In genomic region chr5:97550164-97550563, GRCh38 we compare ENCODE assay signal across 13 cellular contexts.
DNase-seq lines count a peak whose midpoint lies in the region; ATAC-seq and TF ChIP-seq lines count a peak whose summit lies in the region.
"Had no signal": no experiment of that assay in that cellular context is flagged by ENCODE, and none has a peak within 500 bp of the region (broad histone marks: within the 10 kb centered on the region; RNA-seq: fewer than 3 reads in every experiment).

No MANE protein-coding gene starts in this region.

- H3K36me3 ChIP-seq in NT2/D1 (ENCODE audit: insufficient read depth, insufficient read length, low read length) (no peaks in the 10 kb centered on the region), neural cell (ENCODE audit: insufficient read depth, low read length) (no peaks in the 10 kb centered on the region), transverse colon (no peaks in the 10 kb centered on the region)
- H3K36me3 ChIP-seq: sigmoid colon had no signal

- H3K79me2 ChIP-seq in neural cell (replicated peaks; ENCODE audit: insufficient read depth, low read length), result no peaks in the 10 kb centered on the region

- TF ChIP-seq POLR2A in transverse colon (IDR thresholded peaks at IDR 0.05), result no peak

- H2AFZ ChIP-seq in neural cell (ENCODE audit: low read depth, low read length), result peak overlapping the region; percentile 2

- TF ChIP-seq RAD21 in neural cell (conservative IDR thresholded peaks at IDR 0.05), result peak; percentile 41

- H3K4me2 ChIP-seq in neural cell (ENCODE audit: low read length), result peak overlapping the region; percentile 35

- H3K9me2 ChIP-seq in neural cell (ENCODE audit: insufficient read depth, low read length), result no peaks in the 10 kb centered on the region

- no peaks in the 10 kb centered on the region for H3K4me1 ChIP-seq in NT2/D1 (ENCODE audit: insufficient read depth, insufficient read length)
- H3K4me1 ChIP-seq in transverse colon, result peaks cover 0 to 17% (median 2%) of the 10 kb centered on the region in 4 donors
- H3K4me1 ChIP-seq: sigmoid colon had no signal

- no peaks in the 10 kb centered on the region for H3K27me3 ChIP-seq in NT2/D1 (ENCODE audit: insufficient read depth, insufficient read length)
- H3K27me3 ChIP-seq in neural cell (ENCODE audit: insufficient read depth, low read depth, low read length), result no peaks in the 10 kb centered on the region
- H3K27me3 ChIP-seq in transverse colon, result no peaks in the 10 kb centered on the region
- H3K27me3 ChIP-seq: sigmoid colon had no signal

- no peak for ATAC-seq in HG03045 (IDR thresholded peaks at IDR 0.05; ENCODE audit: unreplicated experiment)
- ATAC-seq: esophagus mucosa had no signal

- H4K20me1 ChIP-seq in neural cell (ENCODE audit: insufficient read depth), result no peaks in the 10 kb centered on the region

- TF ChIP-seq CTCF in epithelial cell of esophagus (IDR thresholded peaks at IDR 0.05; ENCODE audit: insufficient read depth, low read depth, low read length, missing control alignments) (no peak), neural cell (IDR thresholded peaks at IDR 0.05; ENCODE audit: poor library complexity, severe bottlenecking) (no peak), transverse colon (IDR thresholded peaks at IDR 0.05) (no peak)

- WGBS in transverse colon (ENCODE audit: low coverage in 1 of 2), 2 donors, result 51 to 53% methylated on average over 1 of the region's 1 CpG

- peak; percentile 62 for DNase-seq in EL
- DNase-seq in NT2/D1 (ENCODE audit: low read depth, low spot score), result peak; percentile 18
- peak; percentile 79 for DNase-seq in epithelial cell of esophagus (ENCODE audit: low read depth)
- no peak for DNase-seq in D341Med (ENCODE audit: low spot score)
- DNase-seq in transverse colon, result no peak
- no peak for DNase-seq in stimulated activated CD4-positive, alpha-beta T cell treated with anti-CD3 and anti-CD28 coated beads, Interleukin-4, amount 100 ng/mL, for 4 hours
- DNase-seq: activated CD4-positive, alpha-beta T cell treated with anti-CD3 and anti-CD28 coated beads, Interleukin-2, amount 50 U/mL, for 4 hours; CD8-positive, alpha-beta memory T cell; NCI-H2227 treated with DMSO at 0.1 percent for 48 hours; sigmoid colon had no signal

- H3K27ac ChIP-seq in neural cell (ENCODE audit: low read length) (peak overlapping the region; percentile 86), transverse colon (no peak overlapping the region)
- H3K27ac ChIP-seq: sigmoid colon had no signal

- in situ Hi-C loops in transverse colon (cut with MboI; ENCODE audit: low pct_ligation_motif_present in 1 of 4, low pct_unique_long_range_greater_than_20kb in 1 of 4, low sequenced_read_pairs in 3 of 4), result no loop called here

- TF ChIP-seq EP300 in neural cell (conservative IDR thresholded peaks at IDR 0.05; ENCODE audit: poor library complexity, severe bottlenecking) (peak; percentile 91), transverse colon (IDR thresholded peaks at IDR 0.05; ENCODE audit: low read depth) (no peak)

- H3K4me3 ChIP-seq in NT2/D1 (ENCODE audit: insufficient read length, low read depth) (no peak overlapping the region), epithelial cell of esophagus (ENCODE audit: low read length) (no peak overlapping the region), neural cell (ENCODE audit: low read length) (peak overlapping the region; percentile 28), transverse colon (no peak overlapping the region)
- H3K4me3 ChIP-seq: sigmoid colon had no signal

- H3F3A ChIP-seq in neural cell (ENCODE audit: insufficient read depth, low read length, poor library complexity, severe bottlenecking), result peaks cover 5% of the 10 kb centered on the region

- H3K9me3 ChIP-seq in NT2/D1 (ENCODE audit: insufficient read depth, low read length), result no peaks in the 10 kb centered on the region
- no peaks in the 10 kb centered on the region for H3K9me3 ChIP-seq in neural cell (ENCODE audit: low read length)
- H3K9me3 ChIP-seq in transverse colon, result no peaks in the 10 kb centered on the region
- H3K9me3 ChIP-seq: sigmoid colon had no signal

- intact Hi-C loops in transverse colon (cut with DNase I; ENCODE audit: low total_unique reads), result no loop called here

- H3K9ac ChIP-seq in NT2/D1 (ENCODE audit: insufficient read length, low read depth) (no peak overlapping the region), neural cell (ENCODE audit: low read length) (peak overlapping the region; percentile 47)

TF ChIP-seq in neural cell, 6 proteins besides CTCF, POLR2A, EP300 and RAD21:
- no peak for TF ChIP-seq TAF1 (IDR thresholded peaks at IDR 0.05; ENCODE audit: low read depth)
- TF ChIP-seq SMC3 (conservative IDR thresholded peaks at IDR 0.05; ENCODE audit: poor library complexity), result peak; percentile 33
- TF ChIP-seq POLR2AphosphoS5 (IDR thresholded peaks at IDR 0.05), result peak; percentile 88
- TF ChIP-seq REST (IDR thresholded peaks at IDR 0.05; ENCODE audit: borderline replicate concordance), result peak; percentile 97

Comparison
In these comparisons a context has a peak if more than half of its experiments do, and no peak if none do; other contexts are left out.
1. DNase-seq: peak in EL (single experiment), NT2/D1 (single experiment) and epithelial cell of esophagus (single experiment); none in D341Med (single experiment), transverse colon (single experiment) and stimulated activated CD4-positive, alpha-beta T cell treated with anti-CD3 and anti-CD28 coated beads, Interleukin-4, amount 100 ng/mL, for 4 hours (0 of 2).